In genomic region chr15:26179906-26180305, GRCh38 we compare ENCODE assay signal across 1 cellular context.
TF ChIP-seq lines count a peak whose summit lies in the region.

No MANE protein-coding gene starts in this region.

TF ChIP-seq in HepG2, 621 proteins besides CTCF, POLR2A, EP300 and RAD21 (continued from another document):
- TF ChIP-seq RERE (CRISPR knock-in tag; IDR thresholded peaks at IDR 0.05; ENCODE audit: low read depth) (no peak), ARNT2 (CRISPR knock-in tag; IDR thresholded peaks at IDR 0.05; ENCODE audit: low read depth) (no peak), HNRNPL (IDR thresholded peaks at IDR 0.05; ENCODE audit: low read depth, low read length) (no peak), NR1H2 (CRISPR knock-in tag; IDR thresholded peaks at IDR 0.05; ENCODE audit: borderline replicate concordance, low read depth) (no peak), ZFP91 (CRISPR knock-in tag; IDR thresholded peaks at IDR 0.05; ENCODE audit: borderline replicate concordance) (no peak), KLF9 (CRISPR knock-in tag; IDR thresholded peaks at IDR 0.05; ENCODE audit: low read depth) (no peak), DPF2 (CRISPR knock-in tag; IDR thresholded peaks at IDR 0.05; ENCODE audit: borderline replicate concordance, low read depth) (no peak)
- TF ChIP-seq, protein P1, sequence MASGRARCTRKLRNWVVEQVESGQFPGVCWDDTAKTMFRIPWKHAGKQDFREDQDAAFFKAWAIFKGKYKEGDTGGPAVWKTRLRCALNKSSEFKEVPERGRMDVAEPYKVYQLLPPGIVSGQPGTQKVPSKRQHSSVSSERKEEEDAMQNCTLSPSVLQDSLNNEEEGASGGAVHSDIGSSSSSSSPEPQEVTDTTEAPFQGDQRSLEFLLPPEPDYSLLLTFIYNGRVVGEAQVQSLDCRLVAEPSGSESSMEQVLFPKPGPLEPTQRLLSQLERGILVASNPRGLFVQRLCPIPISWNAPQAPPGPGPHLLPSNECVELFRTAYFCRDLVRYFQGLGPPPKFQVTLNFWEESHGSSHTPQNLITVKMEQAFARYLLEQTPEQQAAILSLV (CRISPR knock-in tag; IDR thresholded peaks at IDR 0.05; ENCODE audit: borderline replicate concordance) = no peak
- TF ChIP-seq, protein P2, sequence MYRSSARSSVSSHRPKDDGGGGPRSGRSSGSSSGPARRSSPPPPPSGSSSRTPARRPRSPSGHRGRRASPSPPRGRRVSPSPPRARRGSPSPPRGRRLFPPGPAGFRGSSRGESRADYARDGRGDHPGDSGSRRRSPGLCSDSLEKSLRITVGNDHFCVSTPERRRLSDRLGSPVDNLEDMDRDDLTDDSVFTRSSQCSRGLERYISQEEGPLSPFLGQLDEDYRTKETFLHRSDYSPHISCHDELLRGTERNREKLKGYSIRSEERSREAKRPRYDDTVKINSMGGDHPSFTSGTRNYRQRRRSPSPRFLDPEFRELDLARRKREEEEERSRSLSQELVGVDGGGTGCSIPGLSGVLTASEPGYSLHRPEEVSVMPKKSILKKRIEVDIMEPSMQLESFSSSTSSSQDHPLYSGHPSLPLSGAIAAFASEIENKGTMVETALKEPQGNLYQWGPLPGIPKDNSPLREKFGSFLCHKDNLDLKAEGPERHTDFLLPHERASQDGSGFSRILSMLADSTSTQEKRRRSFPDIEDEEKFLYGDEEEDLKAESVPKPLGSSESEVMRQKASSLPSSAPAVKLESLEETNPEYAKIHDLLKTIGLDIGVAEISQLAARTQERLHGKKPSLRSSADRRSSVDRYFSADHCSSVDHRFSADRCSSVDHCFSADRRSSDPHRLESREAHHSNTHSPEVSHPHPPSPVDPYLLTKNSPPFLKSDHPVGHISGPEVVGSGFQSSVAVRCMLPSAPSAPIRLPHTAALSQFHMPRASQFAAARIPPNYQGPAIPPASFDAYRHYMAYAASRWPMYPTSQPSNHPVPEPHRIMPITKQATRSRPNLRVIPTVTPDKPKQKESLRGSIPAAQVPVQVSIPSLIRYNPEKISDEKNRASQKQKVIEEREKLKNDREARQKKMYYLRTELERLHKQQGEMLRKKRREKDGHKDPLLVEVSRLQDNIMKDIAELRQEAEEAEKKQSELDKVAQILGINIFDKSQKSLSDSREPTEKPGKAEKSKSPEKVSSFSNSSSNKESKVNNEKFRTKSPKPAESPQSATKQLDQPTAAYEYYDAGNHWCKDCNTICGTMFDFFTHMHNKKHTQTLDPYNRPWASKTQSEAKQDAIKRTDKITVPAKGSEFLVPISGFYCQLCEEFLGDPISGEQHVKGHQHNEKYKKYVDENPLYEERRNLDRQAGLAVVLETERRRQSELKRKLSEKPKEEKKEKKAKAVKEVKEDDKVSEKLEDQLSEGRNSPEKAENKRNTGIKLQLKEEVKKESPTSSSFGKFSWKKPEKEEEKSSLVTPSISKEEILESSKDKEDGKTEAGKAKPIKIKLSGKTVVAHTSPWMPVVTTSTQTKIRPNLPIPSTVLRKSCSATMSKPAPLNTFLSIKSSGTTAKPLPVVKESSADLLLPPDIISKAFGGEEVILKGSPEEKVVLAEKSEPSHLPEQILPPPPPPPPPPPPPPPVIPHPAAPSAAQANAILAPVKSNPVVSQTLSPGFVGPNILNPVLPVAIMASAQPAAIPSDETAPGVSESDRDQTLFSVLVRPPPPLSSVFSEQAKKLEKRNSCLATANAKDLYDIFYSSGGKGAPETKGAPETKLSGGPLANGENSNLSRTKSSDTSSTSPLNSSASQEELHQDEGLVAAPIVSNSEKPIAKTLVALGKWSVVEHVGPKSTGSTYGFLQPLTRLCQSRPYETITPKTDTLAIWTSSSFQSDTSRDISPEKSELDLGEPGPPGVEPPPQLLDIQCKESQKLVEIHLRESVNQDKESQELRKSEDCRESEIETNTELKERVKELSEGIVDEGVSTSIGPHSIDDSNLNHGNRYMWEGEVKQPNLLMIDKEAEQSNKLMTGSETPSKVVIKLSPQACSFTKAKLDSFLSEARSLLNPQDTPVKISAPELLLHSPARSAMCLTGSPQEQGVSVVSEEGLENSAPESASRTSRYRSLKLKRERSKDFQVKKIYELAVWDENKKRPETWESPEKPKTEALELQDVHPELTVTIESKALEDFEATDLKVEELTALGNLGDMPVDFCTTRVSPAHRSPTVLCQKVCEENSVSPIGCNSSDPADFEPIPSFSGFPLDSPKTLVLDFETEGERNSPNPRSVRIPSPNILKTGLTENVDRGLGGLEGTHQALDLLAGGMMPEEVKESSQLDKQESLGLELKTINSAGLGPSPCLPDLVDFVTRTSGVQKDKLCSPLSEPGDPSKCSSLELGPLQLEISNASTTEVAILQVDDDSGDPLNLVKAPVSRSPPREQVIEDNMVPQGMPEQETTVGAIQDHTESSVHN (CRISPR knock-in tag; IDR thresholded peaks at IDR 0.05) = no peak
